In genomic region chr11:117314840-117315239, GRCh38 we compare ENCODE assay signal across 9 cellular contexts.
DNase-seq lines count a peak whose midpoint lies in the region; ATAC-seq lines count a peak whose summit lies in the region.
"Had no signal": no experiment of that assay in that cellular context is flagged by ENCODE, and none has a peak within 500 bp of the region (broad histone marks: within the 10 kb centered on the region; RNA-seq: fewer than 3 reads in every experiment).

No MANE protein-coding gene starts in this region.

- peak overlapping the region; percentile 62 for H3K4me3 Mint-ChIP-seq in central memory CD8-positive, alpha-beta T cell

- no peak overlapping the region for H3K27ac Mint-ChIP-seq in central memory CD8-positive, alpha-beta T cell (ENCODE audit: low read depth)

- no peaks in the 10 kb centered on the region for H3K36me3 ChIP-seq in ACC112 (ENCODE audit: insufficient read depth, low read length)
- no peaks in the 10 kb centered on the region for H3K36me3 ChIP-seq in HUES6 (ENCODE audit: control insufficient read depth, insufficient read depth, low read length)
- no peaks in the 10 kb centered on the region for H3K36me3 ChIP-seq in muscle layer of duodenum (ENCODE audit: control insufficient read depth in 1 of 2, insufficient read depth in 2 of 2, low read length in 2 of 2)

- H3K9me3 ChIP-seq in HUES6 (ENCODE audit: control insufficient read depth, insufficient read depth, low read depth, low read length) (no peaks in the 10 kb centered on the region), muscle layer of duodenum (ENCODE audit: control insufficient read depth in 1 of 2, low read length in 2 of 2) (no peaks in the 10 kb centered on the region)

- peaks cover 12% of the 10 kb centered on the region for H3K4me1 Mint-ChIP-seq in central memory CD8-positive, alpha-beta T cell

- H3K9ac ChIP-seq in HUES6 (ENCODE audit: low read length) = peak overlapping the region; percentile 43

- no peaks in the 10 kb centered on the region for H3K9me3 Mint-ChIP-seq in central memory CD8-positive, alpha-beta T cell

- peaks cover 18% of the 10 kb centered on the region for H3K4me1 ChIP-seq in ACC112 (ENCODE audit: control insufficient read depth, insufficient read depth, low read length, unreplicated experiment)
- peaks cover 19% of the 10 kb centered on the region for H3K4me1 ChIP-seq in HUES6 (ENCODE audit: control insufficient read depth, insufficient read depth, low read length)
- peaks cover 0 to 28% of the 10 kb centered on the region in 2 donors for H3K4me1 ChIP-seq in muscle layer of duodenum (ENCODE audit: control insufficient read depth in 1 of 2, insufficient read depth in 2 of 2, low read length in 2 of 2)

- H3K79me2 ChIP-seq in ACC112 (ENCODE audit: control insufficient read depth, insufficient read depth, low read length, unreplicated experiment) = peaks cover 23% of the 10 kb centered on the region

- H3K27me3 Mint-ChIP-seq in central memory CD8-positive, alpha-beta T cell = peaks cover 57% of the 10 kb centered on the region

- no peak for ATAC-seq in central memory CD8-positive, alpha-beta T cell (replicated peaks; ENCODE audit: extremely low read depth, poor library complexity, severe bottlenecking)
- ATAC-seq in HG02678 (IDR thresholded peaks at IDR 0.05; ENCODE audit: unreplicated experiment) (no peak), HG03159 (IDR thresholded peaks at IDR 0.05; ENCODE audit: unreplicated experiment) (no peak)

- H3K27ac ChIP-seq in ACC112 (ENCODE audit: low read depth, low read length) = no peak overlapping the region
- no peak overlapping the region for H3K27ac ChIP-seq in HUES6 (ENCODE audit: low read depth, low read length)
- H3K27ac ChIP-seq in muscle layer of duodenum (ENCODE audit: low read length) = no peak overlapping the region

- H3K27me3 ChIP-seq in ACC112 (ENCODE audit: insufficient read depth, low read length) (no peaks in the 10 kb centered on the region), HUES6 (ENCODE audit: control insufficient read depth, insufficient read depth, low read length) (peaks cover 3% of the 10 kb centered on the region; the same call in 1 of the 2 replicates), muscle layer of duodenum (ENCODE audit: low read depth, low read length) (no peaks in the 10 kb centered on the region)

- no peak for DNase-seq in central memory CD8-positive, alpha-beta T cell (ENCODE audit: low spot score in 2 of 2)
- DNase-seq in HCEC 1CT = no peak
- no peak for DNase-seq in activated CD4-positive, alpha-beta T cell treated with anti-CD3 and anti-CD28 coated beads for 48 hours
- DNase-seq: NCI-H187 had no signal

- H3K4me3 ChIP-seq in ACC112 (ENCODE audit: low read depth, low read length) = peak overlapping the region; percentile 84
- H3K4me3 ChIP-seq in HUES6 (ENCODE audit: low read depth, low read length) = peak overlapping the region; percentile 55
- H3K4me3 ChIP-seq in muscle layer of duodenum (ENCODE audit: low read depth in 1 of 2, low read length in 2 of 2) = peak overlapping the region; percentile 94 to 96

- no peak overlapping the region for H2AFZ ChIP-seq in ACC112 (ENCODE audit: low read length, unreplicated experiment)

- H3K36me3 Mint-ChIP-seq in central memory CD8-positive, alpha-beta T cell (ENCODE audit: insufficient read depth) = peaks cover 2% of the 10 kb centered on the region
